In genomic region chr1:27428316-27429028, GRCh38 we compare ENCODE assay signal across 8 cellular contexts. TPM values are rescaled to one million over a fixed set of nuclear protein-coding genes. Genes with fewer than 3 reads are reported as not detected.
DNase-seq lines count a peak whose midpoint lies in the region; ATAC-seq and TF ChIP-seq lines count a peak whose summit lies in the region.

No MANE protein-coding gene starts in this region.

- peak overlapping the region; percentile 73 for H3K4me3 Mint-ChIP-seq in type B pancreatic cell

- DNase-seq in SHP77 (lab: John Stamatoyannopoulos, UW): peak; percentile 82 to 83
- DNase-seq in dermis blood vessel endothelial cell: peak; percentile 75
- no peak for DNase-seq in type B pancreatic cell (ENCODE audit: extremely low spot score, unreplicated experiment)
- no peak for DNase-seq in amniotic stem cell (lab: John Stamatoyannopoulos, UW)
- no peak for DNase-seq in NK-92 treated with Interleukin-12 subunit alpha and Interleukin-12 subunit beta, amount 100 ng/mL, for 24 hours (lab: John Stamatoyannopoulos, UW)

- no peak for ATAC-seq in GM18519 (IDR thresholded peaks at IDR 0.05; ENCODE audit: low FRiP score, unreplicated experiment)

- H3K36me3 Mint-ChIP-seq in type B pancreatic cell: peaks cover 23% of the 10 kb centered on the region

- no peak for TF ChIP-seq CTCF in type B pancreatic cell (conservative IDR thresholded peaks at IDR 0.05)

- no peaks in the 10 kb centered on the region for H3K9me3 ChIP-seq in mucosa of stomach (ENCODE audit: control insufficient read depth, low read length)

- H3K27me3 Mint-ChIP-seq in type B pancreatic cell: no peaks in the 10 kb centered on the region

- peaks cover 45% of the 10 kb centered on the region for H3K4me1 Mint-ChIP-seq in type B pancreatic cell (ENCODE audit: unreplicated experiment)

- peak overlapping the region; percentile 78 for H3K27ac Mint-ChIP-seq in type B pancreatic cell

- peaks cover 64% of the 10 kb centered on the region for H3K4me1 ChIP-seq in mucosa of stomach (ENCODE audit: control insufficient read depth, insufficient read depth, low read length)

- no peaks in the 10 kb centered on the region for H3K36me3 ChIP-seq in mucosa of stomach (ENCODE audit: control insufficient read depth, insufficient read depth, low read length)

- no peaks in the 10 kb centered on the region for H3K27me3 ChIP-seq in mucosa of stomach (ENCODE audit: control insufficient read depth, insufficient read depth, low read length)

- peak overlapping the region; percentile 57; the same call in 1 of the 2 replicates for H3K4me3 ChIP-seq in GM08714 (ENCODE audit: low read length)
- H3K4me3 ChIP-seq in mucosa of stomach (ENCODE audit: low read length): no peak overlapping the region

- H3K9ac ChIP-seq in mucosa of stomach (ENCODE audit: low read length): peak overlapping the region; percentile 31

- H3K9me3 Mint-ChIP-seq in type B pancreatic cell: no peaks in the 10 kb centered on the region

RNA-seq across cellular contexts. Expression of gene GPR3, which starts 36.0 kb away (rescaled TPM):
- total RNA-seq in dermis blood vessel endothelial cell: 0.42 and 0.51 TPM in 2 replicates
- 1.3 and 1.9 TPM in 2 replicates for total RNA-seq in type B pancreatic cell (ENCODE audit: low replicate concordance)

RNA-seq across cellular contexts. Expression of gene CD164L2, which starts 45.3 kb away (rescaled TPM):
- total RNA-seq in dermis blood vessel endothelial cell (not detected in 2 replicates), type B pancreatic cell (ENCODE audit: low replicate concordance) (0.41 and 0.76 TPM in 2 replicates)

RNA-seq across cellular contexts. Expression of gene FCN3, which starts 53.8 kb away (rescaled TPM):
- 0.09 TPM in 1 of 2 replicates, not detected in the other for total RNA-seq in dermis blood vessel endothelial cell
- not detected in 2 replicates for total RNA-seq in type B pancreatic cell (ENCODE audit: low replicate concordance)

Comparison
In these comparisons a context has a peak if more than half of its experiments do, and no peak if none do; other contexts are left out.
1. DNase-seq: peak in SHP77 (2 of 2) and dermis blood vessel endothelial cell (single experiment); none in type B pancreatic cell (single experiment), amniotic stem cell (single experiment) and NK-92 treated with Interleukin-12 subunit alpha and Interleukin-12 subunit beta, amount 100 ng/mL, for 24 hours (single experiment).